Comparison of ENCODE assay signal across 1 cellular context in genomic region chr11:133337905-133338536, GRCh38.
TF ChIP-seq lines count a peak whose summit lies in the region.

No MANE protein-coding gene starts in this region.

TF ChIP-seq in GM23338, 12 proteins besides CTCF, POLR2A, EP300 and RAD21 (continued from another document):
- TF ChIP-seq ZNF462 (CRISPR knock-in tag; IDR thresholded peaks at IDR 0.05) (no peak), ZNF114 (CRISPR knock-in tag; IDR thresholded peaks at IDR 0.05) (no peak), ZNF331 (CRISPR knock-in tag; IDR thresholded peaks at IDR 0.05; ENCODE audit: low read depth) (no peak), NANOG (IDR thresholded peaks at IDR 0.05; ENCODE audit: borderline replicate concordance) (no peak), REST (IDR thresholded peaks at IDR 0.05; ENCODE audit: unreplicated experiment) (no peak)
